Comparison of ENCODE assay signal across 1 cellular context in genomic region chr4:6546681-6547447, GRCh38.
A peak's percentile ranks its signal among the peaks of the same experiment; 100 is the strongest.
TF ChIP-seq lines count a peak whose summit lies in the region.

No MANE protein-coding gene starts in this region.

TF ChIP-seq in HepG2, 621 proteins besides CTCF, POLR2A, EP300 and RAD21 (continued from another document and continues in another):
- TF ChIP-seq, protein P1, sequence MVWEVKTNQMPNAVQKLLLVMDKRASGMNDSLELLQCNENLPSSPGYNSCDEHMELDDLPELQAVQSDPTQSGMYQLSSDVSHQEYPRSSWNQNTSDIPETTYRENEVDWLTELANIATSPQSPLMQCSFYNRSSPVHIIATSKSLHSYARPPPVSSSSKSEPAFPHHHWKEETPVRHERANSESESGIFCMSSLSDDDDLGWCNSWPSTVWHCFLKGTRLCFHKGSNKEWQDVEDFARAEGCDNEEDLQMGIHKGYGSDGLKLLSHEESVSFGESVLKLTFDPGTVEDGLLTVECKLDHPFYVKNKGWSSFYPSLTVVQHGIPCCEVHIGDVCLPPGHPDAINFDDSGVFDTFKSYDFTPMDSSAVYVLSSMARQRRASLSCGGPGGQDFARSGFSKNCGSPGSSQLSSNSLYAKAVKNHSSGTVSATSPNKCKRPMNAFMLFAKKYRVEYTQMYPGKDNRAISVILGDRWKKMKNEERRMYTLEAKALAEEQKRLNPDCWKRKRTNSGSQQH (CRISPR knock-in tag; IDR thresholded peaks at IDR 0.05; ENCODE audit: low read depth), result peak; percentile 87; the same call in 1 of the 2 replicates
- TF ChIP-seq ZNF34 (CRISPR knock-in tag; IDR thresholded peaks at IDR 0.05; ENCODE audit: borderline replicate concordance) (no peak), MXD3 (CRISPR knock-in tag; IDR thresholded peaks at IDR 0.05) (peak; percentile 85), ZNF800 (CRISPR knock-in tag; IDR thresholded peaks at IDR 0.05) (peak; percentile 77), ADNP (CRISPR knock-in tag; IDR thresholded peaks at IDR 0.05) (no peak), ZNF766 (CRISPR knock-in tag; IDR thresholded peaks at IDR 0.05; ENCODE audit: borderline replicate concordance) (peak; percentile 85; the same call in 1 of the 2 replicates), KIAA2018 (CRISPR knock-in tag; IDR thresholded peaks at IDR 0.05; ENCODE audit: borderline replicate concordance) (no peak), NFKB2 (CRISPR knock-in tag; IDR thresholded peaks at IDR 0.05; ENCODE audit: borderline replicate concordance) (peak; percentile 94), ZNF343 (CRISPR knock-in tag; IDR thresholded peaks at IDR 0.05) (no peak), MTF1 (CRISPR knock-in tag; IDR thresholded peaks at IDR 0.05) (peak; percentile 89), DPF2 (CRISPR knock-in tag; IDR thresholded peaks at IDR 0.05; ENCODE audit: borderline replicate concordance, low read depth) (no peak), SIN3A (IDR thresholded peaks at IDR 0.05; ENCODE audit: borderline replicate concordance, low read depth, low read length) (no peak), NAIF1 (CRISPR knock-in tag; IDR thresholded peaks at IDR 0.05; ENCODE audit: borderline replicate concordance) (0 out of 2 replicates have a peak, but pooled peaks have one; percentile 33), SUZ12 (IDR thresholded peaks at IDR 0.05; ENCODE audit: low read depth, low read length) (0 out of 2 replicates have a peak, but pooled peaks have one; percentile 1), ZNF205 (CRISPR knock-in tag; IDR thresholded peaks at IDR 0.05) (peak; percentile 70; the same call in 1 of the 2 replicates), NFIC (IDR thresholded peaks at IDR 0.05; ENCODE audit: low read length) (no peak), HNF1B (CRISPR knock-in tag; IDR thresholded peaks at IDR 0.05) (no peak)
- TF ChIP-seq, protein P2, sequence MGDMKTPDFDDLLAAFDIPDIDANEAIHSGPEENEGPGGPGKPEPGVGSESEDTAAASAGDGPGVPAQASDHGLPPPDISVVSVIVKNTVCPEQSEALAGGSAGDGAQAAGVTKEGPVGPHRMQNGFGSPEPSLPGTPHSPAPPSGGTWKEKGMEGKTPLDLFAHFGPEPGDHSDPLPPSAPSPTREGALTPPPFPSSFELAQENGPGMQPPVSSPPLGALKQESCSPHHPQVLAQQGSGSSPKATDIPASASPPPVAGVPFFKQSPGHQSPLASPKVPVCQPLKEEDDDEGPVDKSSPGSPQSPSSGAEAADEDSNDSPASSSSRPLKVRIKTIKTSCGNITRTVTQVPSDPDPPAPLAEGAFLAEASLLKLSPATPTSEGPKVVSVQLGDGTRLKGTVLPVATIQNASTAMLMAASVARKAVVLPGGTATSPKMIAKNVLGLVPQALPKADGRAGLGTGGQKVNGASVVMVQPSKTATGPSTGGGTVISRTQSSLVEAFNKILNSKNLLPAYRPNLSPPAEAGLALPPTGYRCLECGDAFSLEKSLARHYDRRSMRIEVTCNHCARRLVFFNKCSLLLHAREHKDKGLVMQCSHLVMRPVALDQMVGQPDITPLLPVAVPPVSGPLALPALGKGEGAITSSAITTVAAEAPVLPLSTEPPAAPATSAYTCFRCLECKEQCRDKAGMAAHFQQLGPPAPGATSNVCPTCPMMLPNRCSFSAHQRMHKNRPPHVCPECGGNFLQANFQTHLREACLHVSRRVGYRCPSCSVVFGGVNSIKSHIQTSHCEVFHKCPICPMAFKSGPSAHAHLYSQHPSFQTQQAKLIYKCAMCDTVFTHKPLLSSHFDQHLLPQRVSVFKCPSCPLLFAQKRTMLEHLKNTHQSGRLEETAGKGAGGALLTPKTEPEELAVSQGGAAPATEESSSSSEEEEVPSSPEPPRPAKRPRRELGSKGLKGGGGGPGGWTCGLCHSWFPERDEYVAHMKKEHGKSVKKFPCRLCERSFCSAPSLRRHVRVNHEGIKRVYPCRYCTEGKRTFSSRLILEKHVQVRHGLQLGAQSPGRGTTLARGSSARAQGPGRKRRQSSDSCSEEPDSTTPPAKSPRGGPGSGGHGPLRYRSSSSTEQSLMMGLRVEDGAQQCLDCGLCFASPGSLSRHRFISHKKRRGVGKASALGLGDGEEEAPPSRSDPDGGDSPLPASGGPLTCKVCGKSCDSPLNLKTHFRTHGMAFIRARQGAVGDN (CRISPR knock-in tag; IDR thresholded peaks at IDR 0.05), result no peak
- TF ChIP-seq, protein P3, sequence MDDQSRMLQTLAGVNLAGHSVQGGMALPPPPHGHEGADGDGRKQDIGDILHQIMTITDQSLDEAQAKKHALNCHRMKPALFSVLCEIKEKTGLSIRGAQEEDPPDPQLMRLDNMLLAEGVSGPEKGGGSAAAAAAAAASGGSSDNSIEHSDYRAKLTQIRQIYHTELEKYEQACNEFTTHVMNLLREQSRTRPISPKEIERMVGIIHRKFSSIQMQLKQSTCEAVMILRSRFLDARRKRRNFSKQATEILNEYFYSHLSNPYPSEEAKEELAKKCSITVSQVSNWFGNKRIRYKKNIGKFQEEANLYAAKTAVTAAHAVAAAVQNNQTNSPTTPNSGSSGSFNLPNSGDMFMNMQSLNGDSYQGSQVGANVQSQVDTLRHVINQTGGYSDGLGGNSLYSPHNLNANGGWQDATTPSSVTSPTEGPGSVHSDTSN (CRISPR knock-in tag; IDR thresholded peaks at IDR 0.05; ENCODE audit: borderline replicate concordance), result peak; percentile 91
- TF ChIP-seq, protein P4, sequence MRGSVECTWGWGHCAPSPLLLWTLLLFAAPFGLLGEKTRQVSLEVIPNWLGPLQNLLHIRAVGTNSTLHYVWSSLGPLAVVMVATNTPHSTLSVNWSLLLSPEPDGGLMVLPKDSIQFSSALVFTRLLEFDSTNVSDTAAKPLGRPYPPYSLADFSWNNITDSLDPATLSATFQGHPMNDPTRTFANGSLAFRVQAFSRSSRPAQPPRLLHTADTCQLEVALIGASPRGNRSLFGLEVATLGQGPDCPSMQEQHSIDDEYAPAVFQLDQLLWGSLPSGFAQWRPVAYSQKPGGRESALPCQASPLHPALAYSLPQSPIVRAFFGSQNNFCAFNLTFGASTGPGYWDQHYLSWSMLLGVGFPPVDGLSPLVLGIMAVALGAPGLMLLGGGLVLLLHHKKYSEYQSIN (CRISPR knock-in tag; IDR thresholded peaks at IDR 0.05; ENCODE audit: borderline replicate concordance), result no peak
- TF ChIP-seq, protein P5, sequence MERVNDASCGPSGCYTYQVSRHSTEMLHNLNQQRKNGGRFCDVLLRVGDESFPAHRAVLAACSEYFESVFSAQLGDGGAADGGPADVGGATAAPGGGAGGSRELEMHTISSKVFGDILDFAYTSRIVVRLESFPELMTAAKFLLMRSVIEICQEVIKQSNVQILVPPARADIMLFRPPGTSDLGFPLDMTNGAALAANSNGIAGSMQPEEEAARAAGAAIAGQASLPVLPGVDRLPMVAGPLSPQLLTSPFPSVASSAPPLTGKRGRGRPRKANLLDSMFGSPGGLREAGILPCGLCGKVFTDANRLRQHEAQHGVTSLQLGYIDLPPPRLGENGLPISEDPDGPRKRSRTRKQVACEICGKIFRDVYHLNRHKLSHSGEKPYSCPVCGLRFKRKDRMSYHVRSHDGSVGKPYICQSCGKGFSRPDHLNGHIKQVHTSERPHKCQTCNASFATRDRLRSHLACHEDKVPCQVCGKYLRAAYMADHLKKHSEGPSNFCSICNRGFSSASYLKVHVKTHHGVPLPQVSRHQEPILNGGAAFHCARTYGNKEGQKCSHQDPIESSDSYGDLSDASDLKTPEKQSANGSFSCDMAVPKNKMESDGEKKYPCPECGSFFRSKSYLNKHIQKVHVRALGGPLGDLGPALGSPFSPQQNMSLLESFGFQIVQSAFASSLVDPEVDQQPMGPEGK (CRISPR knock-in tag; IDR thresholded peaks at IDR 0.05), result peak; percentile 79
- TF ChIP-seq, protein P6, sequence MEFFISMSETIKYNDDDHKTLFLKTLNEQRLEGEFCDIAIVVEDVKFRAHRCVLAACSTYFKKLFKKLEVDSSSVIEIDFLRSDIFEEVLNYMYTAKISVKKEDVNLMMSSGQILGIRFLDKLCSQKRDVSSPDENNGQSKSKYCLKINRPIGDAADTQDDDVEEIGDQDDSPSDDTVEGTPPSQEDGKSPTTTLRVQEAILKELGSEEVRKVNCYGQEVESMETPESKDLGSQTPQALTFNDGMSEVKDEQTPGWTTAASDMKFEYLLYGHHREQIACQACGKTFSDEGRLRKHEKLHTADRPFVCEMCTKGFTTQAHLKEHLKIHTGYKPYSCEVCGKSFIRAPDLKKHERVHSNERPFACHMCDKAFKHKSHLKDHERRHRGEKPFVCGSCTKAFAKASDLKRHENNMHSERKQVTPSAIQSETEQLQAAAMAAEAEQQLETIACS (CRISPR knock-in tag; IDR thresholded peaks at IDR 0.05), result no peak
